Comparison of ENCODE assay signal across 9 cellular contexts in genomic region chr6:52536424-52536916, GRCh38. TPM values are rescaled to one million over a fixed set of nuclear protein-coding genes. Genes with fewer than 3 reads are reported as not detected.
A peak's percentile ranks its signal among the peaks of the same experiment; 100 is the strongest.
DNase-seq lines count a peak whose midpoint lies in the region; ATAC-seq and TF ChIP-seq lines count a peak whose summit lies in the region.
"Had no signal": no experiment of that assay in that cellular context is flagged by ENCODE, and none has a peak within 500 bp of the region (broad histone marks: within the 10 kb centered on the region; RNA-seq: fewer than 3 reads in every experiment).

No MANE protein-coding gene starts in this region.

- no peaks in the 10 kb centered on the region for H3K27me3 ChIP-seq in suprapubic skin

- TF ChIP-seq CTCF in fibroblast of the aortic adventitia (IDR thresholded peaks at IDR 0.05; ENCODE audit: insufficient read depth, low read length): peak; percentile 13
- TF ChIP-seq CTCF in suprapubic skin (IDR thresholded peaks at IDR 0.05): no peak

- no peak for TF ChIP-seq EP300 in suprapubic skin (IDR thresholded peaks at IDR 0.05)

- ATAC-seq in GM18858 (IDR thresholded peaks at IDR 0.05; ENCODE audit: unreplicated experiment): peak; percentile 24
- ATAC-seq in GM21619 (IDR thresholded peaks at IDR 0.05; ENCODE audit: unreplicated experiment): peak; percentile 29
- ATAC-seq in HG03196 (IDR thresholded peaks at IDR 0.05; ENCODE audit: unreplicated experiment): peak; percentile 24
- ATAC-seq in HG03469 (IDR thresholded peaks at IDR 0.05; ENCODE audit: unreplicated experiment): no peak

- no peak for DNase-seq in fibroblast of the aortic adventitia (ENCODE audit: low read depth)
- no peak for DNase-seq in HPDE6-E6E7 (ENCODE audit: extremely low spot score)
- DNase-seq in hepatic stellate cell (ENCODE audit: low spot score): no peak
- no peak for DNase-seq in suprapubic skin (ENCODE audit: low spot score in 2 of 2)

- TF ChIP-seq POLR2A in suprapubic skin (IDR thresholded peaks at IDR 0.05): no peak

- no peak overlapping the region for H3K4me3 ChIP-seq in fibroblast of the aortic adventitia (ENCODE audit: low read depth, low read length)
- H3K4me3 ChIP-seq in suprapubic skin: no peak overlapping the region

- H3K36me3 ChIP-seq in suprapubic skin: peaks cover 13% of the 10 kb centered on the region

- peaks cover 40% of the 10 kb centered on the region for H3K4me1 ChIP-seq in suprapubic skin

- H3K27ac ChIP-seq in suprapubic skin: no peak overlapping the region
- H3K27ac ChIP-seq: VCaP had no signal

- 74% methylated on average over 3 of the region's 6 CpGs for WGBS in suprapubic skin

- no peaks in the 10 kb centered on the region for H3K9me3 ChIP-seq in suprapubic skin

RNA-seq across cellular contexts. Expression of gene TRAM2, which starts 40.4 kb away (rescaled TPM):
- 82.1 and 128 TPM in 2 replicates for total RNA-seq in fibroblast of the aortic adventitia (ENCODE audit: low replicate concordance)
- 10 to 100 TPM in 1 of 4 donors, 1 to 10 TPM in 3; 6.5 to 14.1 (median 7.2) TPM for total RNA-seq in suprapubic skin
